ENCODE assay signal across 19 cellular contexts in genomic region chr3:131561511-131561910, GRCh38.
DNase-seq lines count a peak whose midpoint lies in the region; ATAC-seq and TF ChIP-seq lines count a peak whose summit lies in the region.
"Had no signal": no experiment of that assay in that cellular context is flagged by ENCODE, and none has a peak within 500 bp of the region (broad histone marks: within the 10 kb centered on the region; RNA-seq: fewer than 3 reads in every experiment).

No MANE protein-coding gene starts in this region.

- H3K4me3 ChIP-seq in HAP-1 (no peak overlapping the region), astrocyte of the spinal cord (ENCODE audit: low read depth, low read length) (no peak overlapping the region), retinal pigment epithelial cell (ENCODE audit: low read length) (no peak overlapping the region)
- H3K4me3 ChIP-seq: smooth muscle cell, thyroid gland had no signal

- no peak for ATAC-seq in GM21447 (IDR thresholded peaks at IDR 0.05; ENCODE audit: unreplicated experiment)
- ATAC-seq: activated CD4-positive, CD25-positive, alpha-beta regulatory T cell treated with anti-CD3 and anti-CD28 coated beads, Interleukin-2, amount 50 U/mL, for 24 hours; activated CD8-positive, alpha-beta T cell treated with anti-CD3 and anti-CD28 coated beads for 36 hours; stimulated activated naive CD8-positive, alpha-beta T cell treated with anti-CD3 and anti-CD28 coated beads, Interleukin-15, Interleukin-2, amounts not matched to agents 100 U/mL and 50 U/mL, for 24 hours had no signal

- H3K36me3 ChIP-seq in HAP-1 (replicated peaks): no peaks in the 10 kb centered on the region
- H3K36me3 ChIP-seq: thyroid gland had no signal

- no peaks in the 10 kb centered on the region for H3K27me3 ChIP-seq in HAP-1 (ENCODE audit: low read depth)
- H3K27me3 ChIP-seq: thyroid gland had no signal

- TF ChIP-seq CTCF in astrocyte of the spinal cord (IDR thresholded peaks at IDR 0.05; ENCODE audit: low read depth, low read length): no peak
- no peak for TF ChIP-seq CTCF in retinal pigment epithelial cell (conservative IDR thresholded peaks at IDR 0.05; ENCODE audit: low read depth, low read length)

- intact Hi-C loops in head of caudate nucleus (cut with DNase I): no loop called here

- in situ Hi-C loops in HAP-1 (cut with MboI; ENCODE audit: low sequenced_read_pairs) (no loop called here), astrocyte of the spinal cord (cut with HindIII; ENCODE audit: low sequenced_read_pairs) (no loop called here)

- peaks cover 6% of the 10 kb centered on the region for H3K4me1 ChIP-seq in HAP-1
- H3K4me1 ChIP-seq: thyroid gland had no signal

- no peaks in the 10 kb centered on the region for H3K9me3 ChIP-seq in HAP-1
- H3K9me3 ChIP-seq: thyroid gland had no signal

- peak; percentile 15 to 26 for DNase-seq in HAP-1 (ENCODE audit: low spot score in 2 of 2)
- peak; percentile 27 for DNase-seq in astrocyte of the spinal cord (ENCODE audit: low read depth, low spot score)
- DNase-seq in head of caudate nucleus: peak in 24 of 42 donors; percentile 10 to 84 (median 32)
- DNase-seq in retinal pigment epithelial cell (ENCODE audit: low read depth): peak; percentile 49
- no peak for DNase-seq in NCI-H748 treated with DMSO at 0.1 percent for 48 hours (lab: John Stamatoyannopoulos, UW)
- DNase-seq in LoVo (ENCODE audit: low spot score): no peak
- DNase-seq: activated CD8-positive, alpha-beta T cell treated with anti-CD3 and anti-CD28 coated beads for 36 hours; activated naive CD4-positive, alpha-beta T cell; CD8-positive, alpha-beta memory T cell; HFFc6; kidney; naive B cell; NCI-H1417 treated with DMSO at 0.1 percent for 48 hours; stimulated activated CD4-positive, alpha-beta T cell treated with anti-CD3 and anti-CD28 coated beads, Interleukin-4, amount 100 ng/mL, for 1 hour; stimulated activated naive CD8-positive, alpha-beta T cell treated with anti-CD3 and anti-CD28 coated beads, Interleukin-15, Interleukin-2, amounts not matched to agents 100 U/mL and 50 U/mL, for 24 hours; thyroid gland had no signal

Comparison
In these comparisons a context has a peak if more than half of its experiments do, and no peak if none do; other contexts are left out.
1. DNase-seq: peak in HAP-1 (2 of 2), astrocyte of the spinal cord (single experiment), head of caudate nucleus (24 of 42) and retinal pigment epithelial cell (single experiment); none in NCI-H748 treated with DMSO at 0.1 percent for 48 hours (single experiment) and LoVo (single experiment).